In the genomic region with DNA sequence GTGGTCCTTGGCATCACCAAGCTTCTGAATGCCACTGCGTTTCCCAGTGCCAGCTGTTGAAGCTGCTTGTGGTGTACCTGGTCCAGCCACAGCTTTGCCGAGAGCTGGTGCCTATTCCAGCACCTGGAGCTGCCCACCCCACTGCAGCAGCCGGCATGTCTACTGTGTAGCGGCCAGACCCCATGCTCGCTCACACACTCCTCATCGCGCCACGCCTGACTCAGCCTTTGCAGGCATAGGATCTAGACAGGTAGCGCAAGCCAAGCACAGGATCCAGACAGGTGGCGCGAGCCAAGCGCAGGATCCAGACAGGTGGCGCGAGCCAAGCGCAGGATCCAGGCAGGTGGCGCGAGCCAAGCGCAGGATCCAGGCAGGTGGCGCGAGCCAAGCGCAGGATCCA, we compare ENCODE assay signal across 6 cellular contexts. TPM values are rescaled to one million over a fixed set of nuclear protein-coding genes. Genes with fewer than 3 reads are reported as not detected.
"Had no signal": no experiment of that assay in that cellular context is flagged by ENCODE, and none has a peak within 500 bp of the region (broad histone marks: within the 10 kb centered on the region; RNA-seq: fewer than 3 reads in every experiment).

No MANE protein-coding gene starts in this region.

- H3K4me3 ChIP-seq: GM23338 had no signal

- DNase-seq: H9, HCEC 1CT, KBM-7 had no signal

- H3K4me1 Mint-ChIP-seq: GM23338, H9 had no signal

- H3K27me3 Mint-ChIP-seq: IgD-negative memory B cell had no signal

- H3K4me2 ChIP-seq: GM23338 had no signal

- H3K4me3 Mint-ChIP-seq: GM23338, H9, IgD-negative memory B cell had no signal

- H3K27ac Mint-ChIP-seq: GM23338, H9, IgD-negative memory B cell had no signal

- H2AFZ ChIP-seq: GM23338 had no signal

RNA-seq across cellular contexts. Expression of a gene that starts 11.6 kb away (rescaled TPM):
- total RNA-seq: HT-29 had no signal
